ENCODE assay signal across 7 cellular contexts in genomic region chr7:21256310-21256877, GRCh38.
DNase-seq lines count a peak whose midpoint lies in the region; ATAC-seq and TF ChIP-seq lines count a peak whose summit lies in the region.

No MANE protein-coding gene starts in this region.

- no peaks in the 10 kb centered on the region for H3K9me2 ChIP-seq in PC-9 (ENCODE audit: insufficient read depth)

- intact Hi-C loops in PC-9 (cut with micrococcal nuclease; ENCODE audit: unreplicated experiment), result loop anchor here (1.0 to 5.0 kb wide), 3 partner anchors 251 to 746 kb away; no protein-coding TSS in a partner anchor

- H4K20me1 ChIP-seq in PC-9 (ENCODE audit: insufficient read depth) (no peaks in the 10 kb centered on the region), osteoblast (ENCODE audit: insufficient read depth, low read length) (no peaks in the 10 kb centered on the region)

- TF ChIP-seq CTCF in PC-9 (conservative IDR thresholded peaks at IDR 0.05), result peak; percentile 92
- peak; percentile 52 for TF ChIP-seq CTCF in osteoblast (IDR thresholded peaks at IDR 0.05; ENCODE audit: extremely low read depth, low read depth, low read length)

- H2AFZ ChIP-seq in PC-9, result no peak overlapping the region
- H2AFZ ChIP-seq in osteoblast (ENCODE audit: low read length), result no peak overlapping the region

- H3K36me3 ChIP-seq in PC-9 (ENCODE audit: low read depth) (no peaks in the 10 kb centered on the region), osteoblast (ENCODE audit: insufficient read depth, low read length) (no peaks in the 10 kb centered on the region)

- DNase-seq in DMS53 (lab: John Stamatoyannopoulos, UW) (peak; percentile 90), HuH-7 (ENCODE audit: low spot score) (peak; percentile 8), PC-9 (peak in 1 of 2 experiments; percentile 43), osteoblast (ENCODE audit: insufficient read length, low spot score, missing footprints) (peak; percentile 4), cerebellar nuclear complex (lab: John Stamatoyannopoulos, UW) (no peak)
- peak; percentile 13 for DNase-seq in effector CD4-positive, alpha-beta T cell

- H3K79me2 ChIP-seq in PC-9 (ENCODE audit: low read depth), result no peaks in the 10 kb centered on the region
- no peaks in the 10 kb centered on the region for H3K79me2 ChIP-seq in osteoblast (ENCODE audit: insufficient read depth, low read length)

- CTCF ChIA-PET in PC-9 (lab: Charles Lee), result no interaction called here

- H3K27ac ChIP-seq in PC-9, result no peak overlapping the region
- no peak overlapping the region for H3K27ac ChIP-seq in osteoblast (ENCODE audit: low read depth, low read length)

- H3F3A ChIP-seq in PC-9 (ENCODE audit: insufficient read depth, low read depth), result no peaks in the 10 kb centered on the region

- H3K4me1 ChIP-seq in PC-9 (replicated peaks; ENCODE audit: insufficient read depth), result no peaks in the 10 kb centered on the region
- H3K4me1 ChIP-seq in osteoblast (ENCODE audit: insufficient read depth, low read length), result no peaks in the 10 kb centered on the region

- no peaks in the 10 kb centered on the region for H3K9me3 ChIP-seq in PC-9 (ENCODE audit: insufficient read depth, low read depth)
- H3K9me3 ChIP-seq in osteoblast (ENCODE audit: low read depth, low read length), result no peaks in the 10 kb centered on the region

- H3K4me3 ChIP-seq in PC-9 (no peak overlapping the region), osteoblast (ENCODE audit: insufficient read depth, low read length) (no peak overlapping the region)

- no peak overlapping the region for H3K4me2 ChIP-seq in PC-9
- H3K4me2 ChIP-seq in osteoblast (ENCODE audit: insufficient read depth, low read length), result no peak overlapping the region

- H3K27me3 ChIP-seq in PC-9 (ENCODE audit: insufficient read depth, low read depth) (no peaks in the 10 kb centered on the region), osteoblast (ENCODE audit: insufficient read depth, low read length) (peaks cover 16% of the 10 kb centered on the region)

- POLR2A ChIA-PET in PC-9 (lab: Charles Lee; ENCODE audit: unreplicated experiment), result no interaction called here

- no peak for ATAC-seq in HG02642 (IDR thresholded peaks at IDR 0.05; ENCODE audit: poor library complexity, unreplicated experiment)

- no TSS peak for BruUV-seq in PC-9 (replicated peaks; lab: Mats Ljungman, UMichigan)

Comparison
In these comparisons a context has a peak if more than half of its experiments do, and no peak if none do; other contexts are left out.
1. DNase-seq: peak in DMS53 (single experiment), HuH-7 (single experiment), effector CD4-positive, alpha-beta T cell (single experiment) and osteoblast (single experiment); none in cerebellar nuclear complex (0 of 2).